In the genomic region with DNA sequence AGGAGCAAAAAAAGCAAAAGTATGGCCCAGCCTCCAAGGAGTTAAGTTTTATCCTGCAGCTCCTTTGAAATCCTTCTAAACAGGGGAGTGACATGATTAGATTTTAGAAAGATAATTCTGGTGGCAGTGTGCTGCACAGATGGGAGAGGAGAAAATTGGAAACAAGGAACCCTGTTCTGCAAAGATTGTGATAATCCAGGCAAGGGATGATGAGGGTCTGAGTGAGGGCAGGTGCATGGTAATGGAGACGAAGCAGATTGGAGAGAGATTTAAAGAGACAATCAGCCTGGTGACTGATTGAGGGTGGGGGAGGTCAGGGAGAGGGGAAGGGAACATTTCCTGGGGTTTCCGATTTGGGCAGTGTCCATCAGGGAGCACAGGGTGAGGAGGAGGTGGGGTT, we compare ENCODE assay signal across 28 cellular contexts.
"Had no signal": no experiment of that assay in that cellular context is flagged by ENCODE, and none has a peak within 500 bp of the region (broad histone marks: within the 10 kb centered on the region; RNA-seq: fewer than 3 reads in every experiment).

No MANE protein-coding gene starts in this region.

- H3K27ac Mint-ChIP-seq: immature natural killer cell; naive thymus-derived CD8-positive, alpha-beta T cell; nephron; progenitor cell of endocrine pancreas; stimulated activated naive B cell treated with anti-CD40 and anti-IgM and Interleukin-4, amounts not matched to agents 10 μg/mL and 1 μg/mL and 100 μg/mL, for 72 hours had no signal

- H3K4me1 ChIP-seq: left lung, lower lobe of right lung, right atrium auricular region, right lobe of liver, stomach, testis, thyroid gland, transverse colon, upper lobe of left lung, vagina had no signal

- H3K27me3 ChIP-seq: left lung, ovary, right atrium auricular region, right lobe of liver, stomach, testis, thyroid gland, transverse colon, upper lobe of left lung, vagina had no signal

- DNase-seq: hypothalamus; immature natural killer cell; kidney; left colon; left lung; lower lobe of right lung; mammary epithelial cell; mesenchymal stem cell; naive thymus-derived CD8-positive, alpha-beta T cell; ovary; right lobe of liver; stimulated activated CD4-positive, alpha-beta T cell treated with anti-CD3 and anti-CD28 coated beads, Interleukin-1b, Interleukin-23, amount 100 ng/mL, for 48 hours; stimulated activated CD4-positive, alpha-beta T cell treated with anti-CD3 and anti-CD28 coated beads, Interleukin-2, amount 100 ng/mL, for 48 hours; stimulated activated CD4-positive, alpha-beta T cell treated with anti-CD3 and anti-CD28 coated beads, Interleukin-4, amount 100 ng/mL, for 4 hours; stimulated activated CD8-positive, alpha-beta memory T cell treated with anti-CD3 and anti-CD28 coated beads, Interleukin-4, amount 100 ng/mL, for 48 hours; stimulated activated naive B cell treated with anti-CD40 and anti-IgM and Interleukin-4, amounts not matched to agents 10 μg/mL and 1 μg/mL and 100 μg/mL, for 72 hours; stimulated activated naive CD8-positive, alpha-beta T cell treated with anti-CD3 and anti-CD28 coated beads, Interleukin-15, Interleukin-2, amounts not matched to agents 100 U/mL and 50 U/mL, for 24 hours; stomach; testis; thyroid gland; transverse colon; upper lobe of left lung had no signal

- H3K27ac ChIP-seq: left lung, lower lobe of right lung, ovary, right atrium auricular region, right lobe of liver, stomach, testis, thyroid gland, transverse colon, upper lobe of left lung, vagina had no signal

- H3K36me3 Mint-ChIP-seq: immature natural killer cell; naive thymus-derived CD8-positive, alpha-beta T cell; stimulated activated naive B cell treated with anti-CD40 and anti-IgM and Interleukin-4, amounts not matched to agents 10 μg/mL and 1 μg/mL and 100 μg/mL, for 72 hours had no signal

- H3K4me2 ChIP-seq: smooth muscle cell had no signal

- ATAC-seq: left colon; left lung; lower lobe of right lung; naive thymus-derived CD8-positive, alpha-beta T cell; right lobe of liver; stimulated activated naive B cell treated with anti-CD40 and anti-IgM and Interleukin-4, amounts not matched to agents 10 μg/mL and 1 μg/mL and 100 μg/mL, for 72 hours; stimulated activated naive CD8-positive, alpha-beta T cell treated with anti-CD3 and anti-CD28 coated beads, Interleukin-15, Interleukin-2, amounts not matched to agents 100 U/mL and 50 U/mL, for 24 hours had no signal

- H3K36me3 ChIP-seq: left lung, lower lobe of right lung, ovary, right atrium auricular region, right lobe of liver, stomach, thyroid gland, transverse colon, upper lobe of left lung, vagina had no signal

- H3K9me3 Mint-ChIP-seq: immature natural killer cell; nephron; neural crest cell; stimulated activated naive B cell treated with anti-CD40 and anti-IgM and Interleukin-4, amounts not matched to agents 10 μg/mL and 1 μg/mL and 100 μg/mL, for 72 hours had no signal

- H3K9me3 ChIP-seq: left lung, lower lobe of right lung, ovary, right atrium auricular region, right lobe of liver, stomach, testis, thyroid gland, transverse colon, upper lobe of left lung, vagina had no signal

- H3K4me3 Mint-ChIP-seq: immature natural killer cell; naive thymus-derived CD8-positive, alpha-beta T cell; nephron; neural crest cell; stimulated activated naive B cell treated with anti-CD40 and anti-IgM and Interleukin-4, amounts not matched to agents 10 μg/mL and 1 μg/mL and 100 μg/mL, for 72 hours had no signal

- H3K4me3 ChIP-seq: left lung, lower lobe of right lung, ovary, right atrium auricular region, right lobe of liver, smooth muscle cell, stomach, testis, thyroid gland, transverse colon, upper lobe of left lung, vagina had no signal

- H3K4me1 Mint-ChIP-seq: immature natural killer cell; naive thymus-derived CD8-positive, alpha-beta T cell; neural crest cell; stimulated activated naive B cell treated with anti-CD40 and anti-IgM and Interleukin-4, amounts not matched to agents 10 μg/mL and 1 μg/mL and 100 μg/mL, for 72 hours had no signal

- H3K27me3 Mint-ChIP-seq: progenitor cell of endocrine pancreas; stimulated activated naive B cell treated with anti-CD40 and anti-IgM and Interleukin-4, amounts not matched to agents 10 μg/mL and 1 μg/mL and 100 μg/mL, for 72 hours had no signal
